In the genomic region with DNA sequence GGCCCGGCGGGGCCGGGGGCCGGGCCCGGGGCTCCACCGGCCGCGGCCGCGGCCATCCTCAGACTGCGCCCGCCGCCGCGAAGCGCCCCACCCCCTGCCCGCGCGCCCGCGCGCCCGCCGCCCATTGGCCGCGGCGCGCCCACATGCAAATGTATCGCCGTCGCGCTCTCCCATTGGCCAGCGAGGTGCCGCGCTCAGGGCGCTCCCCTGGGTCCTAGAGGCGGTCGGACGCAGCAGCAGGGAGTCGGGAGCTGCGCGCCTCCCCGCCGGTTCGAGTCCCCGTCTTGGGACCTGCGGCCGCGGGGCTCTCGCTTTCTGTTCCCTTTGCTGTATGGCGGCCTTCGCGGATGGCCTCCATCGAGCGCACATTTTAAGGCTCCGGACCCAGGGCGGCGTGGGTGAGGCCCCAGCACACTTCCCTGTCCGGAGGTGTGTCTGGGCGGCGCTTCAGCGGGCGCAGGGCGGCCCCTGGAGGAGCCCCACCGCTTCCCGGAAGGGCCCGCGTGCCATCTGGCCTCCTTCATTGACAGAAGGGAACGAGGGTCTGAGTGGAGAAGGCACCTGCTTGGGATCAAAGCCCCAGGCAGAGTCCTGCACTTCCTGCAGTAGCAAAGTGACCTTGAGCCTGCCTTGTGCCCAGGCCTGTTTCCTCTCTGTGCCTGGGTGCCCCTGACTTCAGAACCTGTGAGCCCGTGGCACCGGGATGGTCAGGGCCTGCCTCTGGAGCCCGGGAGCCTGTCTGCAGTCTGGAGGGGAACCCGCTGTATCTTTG, we compare ENCODE assay signal across 8 cellular contexts. TPM values are rescaled to one million over a fixed set of nuclear protein-coding genes. Genes with fewer than 3 reads are reported as not detected.
A peak's percentile ranks its signal among the peaks of the same experiment; 100 is the strongest.
DNase-seq lines count a peak whose midpoint lies in the region; ATAC-seq, FAIRE-seq and TF ChIP-seq lines count a peak whose summit lies in the region.

A gene with protein sequence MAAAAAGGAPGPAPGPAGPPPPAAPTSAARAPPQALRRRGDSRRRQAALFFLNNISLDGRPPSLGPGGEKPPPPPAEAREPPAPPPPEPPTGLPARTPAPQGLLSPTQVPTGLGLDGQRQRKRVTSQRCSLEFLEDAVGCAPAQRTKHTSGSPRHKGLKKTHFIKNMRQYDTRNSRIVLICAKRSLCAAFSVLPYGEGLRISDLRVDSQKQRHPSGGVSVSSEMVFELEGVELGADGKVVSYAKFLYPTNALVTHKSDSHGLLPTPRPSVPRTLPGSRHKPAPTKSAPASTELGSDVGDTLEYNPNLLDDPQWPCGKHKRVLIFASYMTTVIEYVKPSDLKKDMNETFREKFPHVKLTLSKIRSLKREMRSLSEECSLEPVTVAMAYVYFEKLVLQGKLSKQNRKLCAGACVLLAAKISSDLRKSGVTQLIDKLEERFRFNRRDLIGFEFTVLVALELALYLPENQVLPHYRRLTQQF (minus strand): TSS at position 65 of the 772 bp plus-strand sequence. CDS start 9 bp downstream, at position 56.

- peak within 1 kb of the TSS; percentile 57 to 63 for H3K4me3 ChIP-seq in kidney (ENCODE audit: low read length in 2 of 2)

- peaks cover 13% of the 10 kb centered on the region for H3K36me3 Mint-ChIP-seq in central memory CD8-positive, alpha-beta T cell (ENCODE audit: insufficient read depth)

- peaks cover 29% of the 10 kb centered on the region for H3K4me1 Mint-ChIP-seq in central memory CD8-positive, alpha-beta T cell

- ATAC-seq in GM19035 (IDR thresholded peaks at IDR 0.05; ENCODE audit: unreplicated experiment) (peak; percentile 82), HG03280 (IDR thresholded peaks at IDR 0.05; ENCODE audit: unreplicated experiment) (peak; percentile 88)
- ATAC-seq in central memory CD8-positive, alpha-beta T cell (replicated peaks; ENCODE audit: extremely low read depth, poor library complexity, severe bottlenecking) = peak; percentile 96

- H3K27ac Mint-ChIP-seq in central memory CD8-positive, alpha-beta T cell (ENCODE audit: low read depth) = peak within 1 kb of the TSS; percentile 16

- no peaks in the 10 kb centered on the region for H3K27me3 Mint-ChIP-seq in central memory CD8-positive, alpha-beta T cell

- FAIRE-seq in kidney (lab: Jason Lieb, UNC) = no peak

- H3K36me3 ChIP-seq in kidney (ENCODE audit: control insufficient read depth in 1 of 2, insufficient read depth in 2 of 2, low read length in 2 of 2) = no peaks in the 10 kb centered on the region

- DNase-seq in AML-193 (lab: John Stamatoyannopoulos, UW) (peak; percentile 74 to 79), NCI-H345 (lab: John Stamatoyannopoulos, UW) (peak; percentile 97), kidney (peak; percentile 97)
- peak; percentile 83 for DNase-seq in activated CD4-positive, CD25-positive, alpha-beta regulatory T cell treated with anti-CD3 and anti-CD28 coated beads, Interleukin-2, amount 50 U/mL, for 16 hours (ENCODE audit: low read depth, low spot score)
- peak; percentile 79 to 87 for DNase-seq in central memory CD8-positive, alpha-beta T cell (ENCODE audit: low spot score in 2 of 2)
- peak; percentile 81 to 88 (median 88) for DNase-seq in stimulated activated CD4-positive, alpha-beta T cell treated with anti-CD3 and anti-CD28 coated beads, Interleukin-12 subunit alpha, Interleukin-12 subunit beta, amount 100 ng/mL, for 48 hours (ENCODE audit: low read depth in 2 of 3, low spot score in 1 of 3)

- H3K9me3 ChIP-seq in kidney (ENCODE audit: control insufficient read depth in 1 of 2, low read length in 2 of 2) = no peaks in the 10 kb centered on the region

- TF ChIP-seq CTCF in kidney (IDR thresholded peaks at IDR 0.05; ENCODE audit: borderline replicate concordance, extremely low read depth, insufficient read depth) = no peak

- H3K27ac ChIP-seq in kidney (ENCODE audit: low read depth in 2 of 2, low read length in 2 of 2) = no peak within 1 kb of the TSS

- peak within 1 kb of the TSS; percentile 63 to 67 for H3K9ac ChIP-seq in kidney (ENCODE audit: low read length in 2 of 2)

- peak within 1 kb of the TSS; percentile 77 for H3K4me3 Mint-ChIP-seq in central memory CD8-positive, alpha-beta T cell

- H3K4me1 ChIP-seq in kidney (ENCODE audit: control insufficient read depth in 1 of 2, insufficient read depth in 1 of 2, low read depth in 1 of 2, low read length in 2 of 2) = peaks cover 18 to 30% of the 10 kb centered on the region in 2 donors

- intact Hi-C loops in kidney (cut with DNase I) = no loop called here

- H3K9me3 Mint-ChIP-seq in central memory CD8-positive, alpha-beta T cell = no peaks in the 10 kb centered on the region

RNA-seq across cellular contexts. Expression of the gene that starts here (rescaled TPM):
- total RNA-seq in kidney = 4.5 TPM
- 2.0 TPM for polyA plus RNA-seq in kidney (ENCODE audit: insufficient read depth, low read depth, low replicate concordance)
